Comparison of ENCODE assay signal across 9 cellular contexts in genomic region chr7:75804004-75804403, GRCh38. TPM values are rescaled to one million over a fixed set of nuclear protein-coding genes. Genes with fewer than 3 reads are reported as not detected.
"Had no signal": no experiment of that assay in that cellular context is flagged by ENCODE, and none has a peak within 500 bp of the region (broad histone marks: within the 10 kb centered on the region; RNA-seq: fewer than 3 reads in every experiment).

No MANE protein-coding gene starts in this region.

- H3K36me3 Mint-ChIP-seq: IgD-negative memory B cell had no signal

- FAIRE-seq: HepG2, HTR-8/SVneo had no signal

- DNase-seq: IMR-90, KBM-7, KG1 had no signal

- ATAC-seq: HepG2 had no signal

- H3K4me3 Mint-ChIP-seq: IgD-negative memory B cell had no signal

- H3K27ac Mint-ChIP-seq: IgD-negative memory B cell had no signal

- H3K27ac ChIP-seq: HL-60 had no signal

RNA-seq across cellular contexts. Expression of gene CCL24, which starts 9.6 kb away (rescaled TPM):
- total RNA-seq: HepG2, HT-29, HT1080, IMR-90 had no signal
- polyA plus RNA-seq: HepG2, IgD-negative memory B cell, IMR-90 had no signal

RNA-seq across cellular contexts. Expression of gene CCL26, which starts 32.0 kb away (rescaled TPM):
- total RNA-seq: HepG2, HT-29, HT1080, IMR-90 had no signal
- polyA plus RNA-seq: IgD-negative memory B cell, IMR-90 had no signal
